15 cellular contexts compared by ENCODE assay signal in genomic region chr4:9444114-9444513, GRCh38. TPM values are rescaled to one million over a fixed set of nuclear protein-coding genes. Genes with fewer than 3 reads are reported as not detected.
"Had no signal": no experiment of that assay in that cellular context is flagged by ENCODE, and none has a peak within 500 bp of the region (broad histone marks: within the 10 kb centered on the region; RNA-seq: fewer than 3 reads in every experiment).

A gene with protein sequence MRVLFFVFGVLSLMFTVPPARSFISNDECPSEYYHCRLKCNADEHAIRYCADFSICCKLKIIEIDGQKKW (plus strand): TSS chr4:9444414. CDS start chr4:9444534, 120 bp downstream.

RNA-seq across cellular contexts. Expression of the gene that starts here (rescaled TPM):
- total RNA-seq: activated B cell treated with CpG ODN at 0.5 μM for 24 hours; activated CD4-positive, alpha-beta memory T cell treated with anti-CD3 and anti-CD28 coated beads for 36 hours; activated CD4-positive, alpha-beta memory T cell treated with anti-CD3 and anti-CD28 coated beads, Interleukin-2, amount 10 ng/mL, durations not matched to agents 7 days and 5 days; activated CD4-positive, alpha-beta T cell treated with anti-CD3 and anti-CD28 coated beads for 36 hours; activated CD4-positive, alpha-beta T cell treated with anti-CD3 and anti-CD28 coated beads, Interleukin-2, amount 10 ng/mL, durations not matched to agents 24 days and 14 days; activated CD4-positive, alpha-beta T cell treated with anti-CD3 and anti-CD28 coated beads, Interleukin-2, amount 10 ng/mL, durations not matched to agents 7 days and 5 days; activated CD8-positive, alpha-beta memory T cell treated with anti-CD3 and anti-CD28 coated beads for 36 hours; activated CD8-positive, alpha-beta memory T cell treated with anti-CD3 and anti-CD28 coated beads, Interleukin-2, amount 10 ng/mL, durations not matched to agents 7 days and 5 days; activated CD8-positive, alpha-beta T cell treated with anti-CD3 and anti-CD28 coated beads for 36 hours; activated CD8-positive, alpha-beta T cell treated with anti-CD3 and anti-CD28 coated beads, Interleukin-2, amount 10 ng/mL, durations not matched to agents 7 days and 5 days; T-cell; T-helper 1 cell treated with Interleukin-12 subunit alpha and Interleukin-12 subunit beta and Interleukin-4 antibody, amounts not matched to agents 30 ng/mL and 1 ng/mL, for 36 hours; T-helper 17 cell; T-helper 2 cell treated with Interferon-gamma antibody and Interleukin-4, amounts not matched to agents 100 ng/mL and 5 ng/mL, for 36 hours; WTC11 had no signal
